8 cellular contexts compared by ENCODE assay signal in genomic region chr12:122966743-122967058, GRCh38. TPM values are rescaled to one million over a fixed set of nuclear protein-coding genes. Genes with fewer than 3 reads are reported as not detected.
DNase-seq lines count a peak whose midpoint lies in the region; ATAC-seq and TF ChIP-seq lines count a peak whose summit lies in the region.

No MANE protein-coding gene starts in this region.

- H3K36me3 ChIP-seq in heart left ventricle (no peaks in the 10 kb centered on the region), right atrium auricular region (no peaks in the 10 kb centered on the region), body of pancreas (replicated peaks in 1 of 2; ENCODE audit: insufficient read depth in 1 of 2, low read depth in 2 of 2) (no peaks in the 10 kb centered on the region)

- H3K4me3 ChIP-seq in heart left ventricle (peak overlapping the region in 10 of 12 donors; percentile 53 to 94 (median 70)), right atrium auricular region (peak overlapping the region in 1 of 2 donors; percentile 73), body of pancreas (no peak overlapping the region)

- H3K9me3 Mint-ChIP-seq in naive B cell (no peaks in the 10 kb centered on the region), type B pancreatic cell (no peaks in the 10 kb centered on the region)

- H3K36me3 Mint-ChIP-seq in naive B cell, result no peaks in the 10 kb centered on the region
- no peaks in the 10 kb centered on the region for H3K36me3 Mint-ChIP-seq in type B pancreatic cell

- peak overlapping the region in 6 of 8 donors; percentile 22 to 66 (median 54) for H3K4me3 Mint-ChIP-seq in naive B cell
- peak overlapping the region; percentile 72 for H3K4me3 Mint-ChIP-seq in type B pancreatic cell

- no peak for TF ChIP-seq CTCF in heart left ventricle (IDR thresholded peaks at IDR 0.05)
- TF ChIP-seq CTCF in right atrium auricular region (IDR thresholded peaks at IDR 0.05), result no peak
- TF ChIP-seq CTCF in body of pancreas (IDR thresholded peaks at IDR 0.05), result no peak
- no peak for TF ChIP-seq CTCF in type B pancreatic cell (conservative IDR thresholded peaks at IDR 0.05)

- H3K27me3 ChIP-seq in heart left ventricle (no peaks in the 10 kb centered on the region), right atrium auricular region (no peaks in the 10 kb centered on the region), body of pancreas (no peaks in the 10 kb centered on the region)

- whole genome bisulfite sequencing in heart left ventricle, 4 donors, result 31 to 47% (median 37%) methylated on average over 5 of the region's 5 CpGs
- 22 to 26% methylated on average over 5 of the region's 5 CpGs for WGBS in body of pancreas, 2 donors

- no peaks in the 10 kb centered on the region for H3K27me3 Mint-ChIP-seq in naive B cell
- H3K27me3 Mint-ChIP-seq in type B pancreatic cell, result no peaks in the 10 kb centered on the region

- TF ChIP-seq POLR2A in heart left ventricle (IDR thresholded peaks at IDR 0.05), result no peak
- TF ChIP-seq POLR2A in body of pancreas (IDR thresholded peaks at IDR 0.05), result peak in 1 of 3 donors; percentile 52

- DNase-seq in heart left ventricle, result no peak
- DNase-seq in right atrium auricular region (ENCODE audit: low spot score), result no peak
- DNase-seq in body of pancreas, result no peak
- no peak for DNase-seq in naive B cell
- DNase-seq in type B pancreatic cell (ENCODE audit: extremely low spot score, unreplicated experiment), result no peak
- DNase-seq in hippocampal formation (lab: John Stamatoyannopoulos, UW), result no peak
- DNase-seq in occipital lobe (lab: John Stamatoyannopoulos, UW), result no peak

- H3K27ac ChIP-seq in heart left ventricle (peak overlapping the region in 7 of 12 donors; percentile 11 to 69 (median 41)), right atrium auricular region (peak overlapping the region in 1 of 2 donors; percentile 13), body of pancreas (peak overlapping the region; percentile 16 to 75 (median 56))

- peaks cover 0 to 48% (median 28%) of the 10 kb centered on the region in 12 donors for H3K4me1 ChIP-seq in heart left ventricle
- peaks cover 0 to 48% of the 10 kb centered on the region in 2 donors for H3K4me1 ChIP-seq in right atrium auricular region
- H3K4me1 ChIP-seq in body of pancreas, result peaks cover 52% of the 10 kb centered on the region

- H3K27ac Mint-ChIP-seq in naive B cell (peak overlapping the region in 2 of 6 donors; percentile 39 to 57), type B pancreatic cell (peak overlapping the region; percentile 37)

- intact Hi-C loops in heart left ventricle (cut with DNase I) (no loop called here), body of pancreas (cut with DNase I) (no loop called here)

- H3K9me3 ChIP-seq in heart left ventricle (no peaks in the 10 kb centered on the region), right atrium auricular region (no peaks in the 10 kb centered on the region), body of pancreas (no peaks in the 10 kb centered on the region)

- H3K4me1 Mint-ChIP-seq in naive B cell (peaks cover 5 to 10% (median 6%) of the 10 kb centered on the region in 3 donors), type B pancreatic cell (ENCODE audit: unreplicated experiment) (peaks cover 10% of the 10 kb centered on the region)

- no peak for ATAC-seq in heart left ventricle
- no peak for ATAC-seq in body of pancreas
- ATAC-seq in naive B cell (ENCODE audit: low read depth in 2 of 2), result no peak
- no peak for ATAC-seq in GM19035 (IDR thresholded peaks at IDR 0.05; ENCODE audit: unreplicated experiment)

RNA-seq across cellular contexts. Expression of gene ABCB9, which starts 0.4 kb away (rescaled TPM):
- total RNA-seq in heart left ventricle (1 to 10 TPM; 3.1 to 8.6 (median 4.7) TPM), right atrium auricular region (1 to 10 TPM; 4.9 to 5.7 TPM), body of pancreas (1 to 10 TPM; 5.2 to 7.9 TPM), type B pancreatic cell (ENCODE audit: low replicate concordance) (6.7 and 9.6 TPM in 2 replicates), occipital lobe (21.2 TPM)
- polyA plus RNA-seq in heart left ventricle (1 to 10 TPM; 3.1 to 3.3 TPM), naive B cell (ENCODE audit: low read depth in 6 of 6) (under 1 TPM in 5 of 6 donors, not detected in 1; 0.18 to 0.59 (median 0.31) TPM)

RNA-seq across cellular contexts. Expression of gene OGFOD2, which starts 8.3 kb away (rescaled TPM):
- total RNA-seq in heart left ventricle, result 10 to 100 TPM in 6 of 9 donors, 1 to 10 TPM in 3; 4.4 to 17.0 (median 12.7) TPM
- polyA plus RNA-seq in heart left ventricle, result 10 to 100 TPM; 12.7 to 19.7 TPM
- total RNA-seq in right atrium auricular region, result 1 to 10 TPM; 4.9 to 6.8 TPM
- total RNA-seq in body of pancreas, result 10 to 100 TPM in 1 of 2 donors, 1 to 10 TPM in 1; 8.6 to 25.4 TPM
- polyA plus RNA-seq in naive B cell (ENCODE audit: low read depth in 6 of 6), result 10 to 100 TPM in 5 of 6 donors, 1 to 10 TPM in 1; 9.4 to 20.4 (median 14.2) TPM
- 17.0 and 24.1 TPM in 2 replicates for total RNA-seq in type B pancreatic cell (ENCODE audit: low replicate concordance)
- total RNA-seq in occipital lobe, result 3.3 TPM

RNA-seq across cellular contexts. Expression of gene ARL6IP4, which starts 13.8 kb away (rescaled TPM):
- total RNA-seq in heart left ventricle, result 100 to 1,000 TPM; 123 to 236 (median 140) TPM
- polyA plus RNA-seq in heart left ventricle, result 100 to 1,000 TPM; 186 to 325 TPM
- 100 to 1,000 TPM; 157 to 284 TPM for total RNA-seq in right atrium auricular region
- total RNA-seq in body of pancreas, result 100 to 1,000 TPM; 215 to 237 TPM
- 100 to 1,000 TPM; 132 to 202 (median 187) TPM for polyA plus RNA-seq in naive B cell (ENCODE audit: low read depth in 6 of 6)
- total RNA-seq in type B pancreatic cell (ENCODE audit: low replicate concordance), result 140 and 146 TPM in 2 replicates
- 26.7 TPM for total RNA-seq in occipital lobe

Comparison
In these comparisons a context has a peak if more than half of its experiments do, and no peak if none do; other contexts are left out.
1. H3K4me3 ChIP-seq: peak in heart left ventricle (10 of 12); none in body of pancreas (0 of 2).